Comparison of ENCODE assay signal across 8 cellular contexts in the genomic region with DNA sequence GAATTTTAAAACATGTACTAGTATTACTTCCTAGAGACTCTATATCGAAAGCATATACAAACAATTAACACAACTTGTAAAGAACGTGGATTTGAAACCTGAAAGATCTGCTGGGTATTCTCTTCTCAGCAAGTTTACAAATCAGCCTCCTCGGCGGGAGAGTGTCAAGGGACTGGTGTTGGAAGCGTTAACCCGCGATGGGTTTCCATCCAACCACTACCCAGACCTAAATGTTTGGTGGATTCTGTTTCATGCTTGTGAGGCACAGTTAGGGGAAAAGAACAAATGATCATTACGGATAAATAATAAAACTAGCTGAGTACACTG. TPM values are rescaled to one million over a fixed set of nuclear protein-coding genes. Genes with fewer than 3 reads are reported as not detected.
DNase-seq lines count a peak whose midpoint lies in the region; ATAC-seq and TF ChIP-seq lines count a peak whose summit lies in the region.

No MANE protein-coding gene starts in this region.

- H3K4me1 ChIP-seq in BLaER1 (peaks cover 8% of the 10 kb centered on the region; the same call in 1 of the 2 replicates), ectodermal cell (ENCODE audit: control insufficient read depth, insufficient read depth, low read length) (no peaks in the 10 kb centered on the region), mucosa of rectum (ENCODE audit: control insufficient read depth in 2 of 2, insufficient read depth in 2 of 2, low read length in 2 of 2) (peaks cover 6 to 9% of the 10 kb centered on the region in 2 donors), thyroid gland (peaks cover 0 to 4% of the 10 kb centered on the region in 2 donors)

- TF ChIP-seq CTCF in thyroid gland (IDR thresholded peaks at IDR 0.05) = no peak

- no peaks in the 10 kb centered on the region for H3K9me3 Mint-ChIP-seq in T-cell

- WGBS in ectodermal cell, 2 experiments = 15 to 21% methylated on average over 5 to 8 of the region's 8 CpGs
- 4 to 5% methylated on average over 8 of the region's 8 CpGs for WGBS in thyroid gland, 2 donors

- H3K4me3 ChIP-seq in BLaER1 (peak overlapping the region; percentile 73), ectodermal cell (ENCODE audit: insufficient read depth, low read depth, low read length) (peak overlapping the region; percentile 87), mucosa of rectum (ENCODE audit: low read length in 2 of 2) (peak overlapping the region; percentile 85 to 91), thyroid gland (replicated peaks in 1 of 3) (peak overlapping the region; percentile 41 to 67 (median 54))

- peak overlapping the region; percentile 98 to 99 for H3K27ac Mint-ChIP-seq in T-cell

- peaks cover 3% of the 10 kb centered on the region for H3K36me3 Mint-ChIP-seq in T-cell

- POLR2A ChIA-PET in T-cell (lab: Charles Lee) = interaction anchor here (0.5 to 2.9 kb wide), 8 partner anchors 54 to 1145 kb away, joined by 4 to 29 read pairs (median 8); partner anchors contain the start of genes MXD1 (in 1 of the 2) and SNRPG (in 1 of the 2)

- H3K9ac ChIP-seq in BLaER1 = peak overlapping the region; percentile 96
- peak overlapping the region; percentile 79 to 86 for H3K9ac ChIP-seq in mucosa of rectum (ENCODE audit: low read depth in 1 of 2, low read length in 2 of 2)

- H3K27ac ChIP-seq in BLaER1 (peak overlapping the region; percentile 98), ectodermal cell (ENCODE audit: insufficient read depth, low read depth, low read length, poor library complexity, severe bottlenecking) (no peak overlapping the region), mucosa of rectum (ENCODE audit: low read depth in 2 of 2, low read length in 2 of 2) (peak overlapping the region; percentile 95), thyroid gland (peak overlapping the region; percentile 95 to 97 (median 96))

- H3K36me3 ChIP-seq in BLaER1 (no peaks in the 10 kb centered on the region), ectodermal cell (ENCODE audit: control insufficient read depth, insufficient read depth, low read length) (no peaks in the 10 kb centered on the region), mucosa of rectum (ENCODE audit: control insufficient read depth in 2 of 2, insufficient read depth in 2 of 2, low read length in 2 of 2) (no peaks in the 10 kb centered on the region), thyroid gland (no peaks in the 10 kb centered on the region)

- no peak for TF ChIP-seq POLR2A in thyroid gland (IDR thresholded peaks at IDR 0.05)

- no peaks in the 10 kb centered on the region for H3K27me3 Mint-ChIP-seq in T-cell

- CTCF ChIA-PET in T-cell (lab: Charles Lee) = interaction anchor here in 1 of 2 donors (0.7 to 1.9 kb wide), 4 partner anchors 11 to 753 kb away, joined by 3 to 11 read pairs (median 4); partner anchors contain the start of gene NFU1

- H3K9me3 ChIP-seq in BLaER1 = no peaks in the 10 kb centered on the region
- no peaks in the 10 kb centered on the region for H3K9me3 ChIP-seq in ectodermal cell (ENCODE audit: control insufficient read depth, low read length)
- no peaks in the 10 kb centered on the region for H3K9me3 ChIP-seq in mucosa of rectum (ENCODE audit: control insufficient read depth in 2 of 2, low read length in 2 of 2)
- no peaks in the 10 kb centered on the region for H3K9me3 ChIP-seq in thyroid gland

- no peaks in the 10 kb centered on the region for H4K20me1 ChIP-seq in BLaER1

- peak overlapping the region; percentile 82 for H3K4me2 ChIP-seq in BLaER1

- DNase-seq in T-cell (peak in 9 of 34 experiments; percentile 3 to 32 (median 14)), thyroid gland (no peak), epidermal melanocyte (ENCODE audit: insufficient read length, low spot score) (no peak)

- ATAC-seq in GM19023 (IDR thresholded peaks at IDR 0.05; ENCODE audit: unreplicated experiment) = peak; percentile 19
- ATAC-seq in HG03175 (IDR thresholded peaks at IDR 0.05; ENCODE audit: unreplicated experiment) = peak; percentile 14
- ATAC-seq in T-cell (replicated peaks in 1 of 4) = peak in 2 of 4 experiments; percentile 0 to 1

- H3K4me3 Mint-ChIP-seq in T-cell = peak overlapping the region; percentile 88 to 97 (median 91)

- intact Hi-C loops in thyroid gland (cut with DNase I) = loop anchor here (5.0 kb wide), 1 partner anchor 278 kb away; no protein-coding TSS in a partner anchor

- peaks cover 17 to 24% (median 22%) of the 10 kb centered on the region in 3 donors for H3K4me1 Mint-ChIP-seq in T-cell

- H3K27me3 ChIP-seq in BLaER1 = no peaks in the 10 kb centered on the region
- no peaks in the 10 kb centered on the region for H3K27me3 ChIP-seq in ectodermal cell (ENCODE audit: control insufficient read depth, insufficient read depth, low read length, poor library complexity, severe bottlenecking)
- no peaks in the 10 kb centered on the region for H3K27me3 ChIP-seq in mucosa of rectum (ENCODE audit: control insufficient read depth in 2 of 2, insufficient read depth in 2 of 2, low read length in 2 of 2)
- no peaks in the 10 kb centered on the region for H3K27me3 ChIP-seq in thyroid gland

RNA-seq across cellular contexts. Expression of gene C2orf42, which starts 0.8 kb away (rescaled TPM):
- total RNA-seq in T-cell (10 to 100 TPM; 23.3 to 45.9 (median 39.1) TPM), thyroid gland (10 to 100 TPM in 3 of 4 donors, 1 to 10 TPM in 1; 9.8 to 26.5 (median 18.0) TPM)
- polyA plus RNA-seq in ectodermal cell (2013, experiment 1 of 4) = 11.7 TPM
- 9.4 TPM for polyA plus RNA-seq in ectodermal cell (2013, experiment 2 of 4)
- 9.3 TPM for polyA plus RNA-seq in ectodermal cell (2013, experiment 3 of 4)
- 11.1 TPM for polyA plus RNA-seq in ectodermal cell (2013, experiment 4 of 4)

RNA-seq across cellular contexts. Expression of gene TIA1, which starts 58.4 kb away (rescaled TPM):
- total RNA-seq in T-cell = 100 to 1,000 TPM in 4 of 5 donors, 10 to 100 TPM in 1; 94.4 to 154 (median 148) TPM
- polyA plus RNA-seq in ectodermal cell (2013, experiment 1 of 4) = 264 TPM
- 284 TPM for polyA plus RNA-seq in ectodermal cell (2013, experiment 2 of 4)
- 263 TPM for polyA plus RNA-seq in ectodermal cell (2013, experiment 3 of 4)
- 265 TPM for polyA plus RNA-seq in ectodermal cell (2013, experiment 4 of 4)
- total RNA-seq in thyroid gland = 100 to 1,000 TPM; 111 to 229 (median 156) TPM
